In genomic region chr12:100724071-100724470, GRCh38 we compare ENCODE assay signal across 16 cellular contexts.
DNase-seq lines count a peak whose midpoint lies in the region; ATAC-seq and TF ChIP-seq lines count a peak whose summit lies in the region.
"Had no signal": no experiment of that assay in that cellular context is flagged by ENCODE, and none has a peak within 500 bp of the region (broad histone marks: within the 10 kb centered on the region; RNA-seq: fewer than 3 reads in every experiment).

No MANE protein-coding gene starts in this region.

- H3K27me3 Mint-ChIP-seq in type B pancreatic cell, result peaks cover 33% of the 10 kb centered on the region

- no peak overlapping the region for H2AK5ac ChIP-seq in mesendoderm (ENCODE audit: low read length)

- H3K79me2 ChIP-seq in mesendoderm (ENCODE audit: control insufficient read depth, insufficient read depth, low read length), result peaks cover 5% of the 10 kb centered on the region

- H3K18ac ChIP-seq in mesendoderm (ENCODE audit: low read length), result no peak overlapping the region

- no peak for ATAC-seq in foreskin keratinocyte

- H3K9me3 ChIP-seq in thyroid gland, result no peaks in the 10 kb centered on the region

- H3K9ac ChIP-seq in mesendoderm (ENCODE audit: low read length), result no peak overlapping the region

- H3K27ac ChIP-seq in mesendoderm (ENCODE audit: low read depth, low read length) (no peak overlapping the region), foreskin keratinocyte (no peak overlapping the region), thyroid gland (no peak overlapping the region)
- H3K27ac ChIP-seq: SK-N-MC had no signal

- H3K27me3 ChIP-seq in mesendoderm (ENCODE audit: insufficient read depth, low read length, poor library complexity) (no peaks in the 10 kb centered on the region), foreskin keratinocyte (no peaks in the 10 kb centered on the region), thyroid gland (no peaks in the 10 kb centered on the region)

- no peak overlapping the region for H3K56ac ChIP-seq in mesendoderm (ENCODE audit: low read length)

- H3K4me3 Mint-ChIP-seq in type B pancreatic cell, result no peak overlapping the region
- H3K4me3 Mint-ChIP-seq: CD14-positive monocyte, H9 had no signal

- no peak overlapping the region for H2BK5ac ChIP-seq in mesendoderm (ENCODE audit: low read length)

- no peak overlapping the region for H3K27ac Mint-ChIP-seq in type B pancreatic cell
- H3K27ac Mint-ChIP-seq: CD14-positive monocyte had no signal

- no peak overlapping the region for H2BK15ac ChIP-seq in mesendoderm (replicated peaks; ENCODE audit: low read depth)

- H4K5ac ChIP-seq in mesendoderm (ENCODE audit: low read length), result no peak overlapping the region

- H3K23ac ChIP-seq in mesendoderm (ENCODE audit: low read length), result no peak overlapping the region

- H3K4me3 ChIP-seq in mesendoderm (ENCODE audit: low read length), result no peak overlapping the region
- no peak overlapping the region for H3K4me3 ChIP-seq in thyroid gland (replicated peaks in 1 of 3)
- H3K4me3 ChIP-seq: SK-N-MC had no signal

- TF ChIP-seq CTCF in foreskin keratinocyte (conservative IDR thresholded peaks at IDR 0.05) (no peak), type B pancreatic cell (conservative IDR thresholded peaks at IDR 0.05) (no peak), thyroid gland (IDR thresholded peaks at IDR 0.05) (no peak)

- H3K79me1 ChIP-seq in mesendoderm (ENCODE audit: low read length), result peaks cover 2% of the 10 kb centered on the region

- peaks cover 4% of the 10 kb centered on the region for H3K4me1 ChIP-seq in mesendoderm (ENCODE audit: control insufficient read depth, low read depth, low read length)
- H3K4me1 ChIP-seq in foreskin keratinocyte, result peaks cover 15% of the 10 kb centered on the region
- no peaks in the 10 kb centered on the region for H3K4me1 ChIP-seq in thyroid gland

- no peak overlapping the region for H4K8ac ChIP-seq in mesendoderm (ENCODE audit: low read depth, low read length)

- intact Hi-C loops in thyroid gland (cut with DNase I), result no loop called here

- H3K4ac ChIP-seq in mesendoderm (ENCODE audit: low read depth, low read length), result peak overlapping the region; percentile 16

- no peaks in the 10 kb centered on the region for H3K9me3 Mint-ChIP-seq in type B pancreatic cell
- H3K9me3 Mint-ChIP-seq: H9 had no signal

- H3K36me3 ChIP-seq in mesendoderm (ENCODE audit: control insufficient read depth, insufficient read depth, low read length) (no peaks in the 10 kb centered on the region), thyroid gland (no peaks in the 10 kb centered on the region)

- no peak overlapping the region for H3K4me2 ChIP-seq in mesendoderm (ENCODE audit: low read length)

- DNase-seq in NCI-H1417 (lab: John Stamatoyannopoulos, UW) (peak; percentile 66 to 89 (median 82)), NCI-H1417 treated with DMSO at 0.1 percent for 48 hours (lab: John Stamatoyannopoulos, UW) (no peak), NCI-H1436 (lab: John Stamatoyannopoulos, UW) (peak; percentile 65), NCI-H69 (lab: John Stamatoyannopoulos, UW) (peak; percentile 91), mesendoderm (peak; percentile 21), foreskin keratinocyte (no peak), type B pancreatic cell (ENCODE audit: extremely low spot score, unreplicated experiment) (no peak), thyroid gland (no peak)
- DNase-seq: 8988T, H9, NCI-H1105 treated with DMSO at 0.1 percent for 48 hours, NCI-H446, OCI-M1, SHP77 had no signal

- no CpG with 5 or more reads among the region's 3 CpGs for WGBS in mesendoderm (ENCODE audit: extremely low coverage, insufficient coverage, low lambda C conversion rate)
- 41 to 54% methylated on average over 3 of the region's 3 CpGs for WGBS in thyroid gland, 2 donors

- no peak for TF ChIP-seq POLR2A in thyroid gland (IDR thresholded peaks at IDR 0.05)

- no peak overlapping the region for H2BK120ac ChIP-seq in mesendoderm (ENCODE audit: low read depth, low read length)

- no peaks in the 10 kb centered on the region for H3K36me3 Mint-ChIP-seq in type B pancreatic cell
- H3K36me3 Mint-ChIP-seq: CD14-positive monocyte had no signal

- peaks cover 11% of the 10 kb centered on the region for H3K4me1 Mint-ChIP-seq in type B pancreatic cell (ENCODE audit: unreplicated experiment)
- H3K4me1 Mint-ChIP-seq: CD14-positive monocyte had no signal

Comparison
In these comparisons a context has a peak if more than half of its experiments do, and no peak if none do; other contexts are left out.
1. DNase-seq: peak in NCI-H1417 (3 of 3), NCI-H1436 (single experiment), NCI-H69 (single experiment) and mesendoderm (single experiment); none in NCI-H1417 treated with DMSO at 0.1 percent for 48 hours (single experiment), foreskin keratinocyte (0 of 2), type B pancreatic cell (single experiment) and thyroid gland (0 of 2).